In genomic region chr6:22147469-22147815, GRCh38 we compare ENCODE assay signal across 12 cellular contexts.
DNase-seq lines count a peak whose midpoint lies in the region; ATAC-seq, FAIRE-seq and TF ChIP-seq lines count a peak whose summit lies in the region.
"Had no signal": no experiment of that assay in that cellular context is flagged by ENCODE, and none has a peak within 500 bp of the region (broad histone marks: within the 10 kb centered on the region; RNA-seq: fewer than 3 reads in every experiment).

No MANE protein-coding gene starts in this region.

- H3K27me3 ChIP-seq in adipocyte (replicated peaks; ENCODE audit: control insufficient read depth, insufficient read depth, low read length) = no peaks in the 10 kb centered on the region
- no peaks in the 10 kb centered on the region for H3K27me3 ChIP-seq in muscle layer of colon (ENCODE audit: control insufficient read depth in 1 of 2, insufficient read depth in 2 of 2, low read length in 2 of 2)
- H3K27me3 ChIP-seq in H7 (ENCODE audit: control insufficient read depth, insufficient read depth, low read length) = no peaks in the 10 kb centered on the region
- no peaks in the 10 kb centered on the region for H3K27me3 ChIP-seq in small intestine (ENCODE audit: control insufficient read depth in 2 of 2, insufficient read depth in 2 of 2, low read length in 2 of 2)
- H3K27me3 ChIP-seq: esophagus muscularis mucosa had no signal

- DNase-seq in natural killer cell (no peak), adipocyte (ENCODE audit: low read depth) (peak; percentile 10), H7 (no peak), small intestine (no peak)
- DNase-seq in natural killer cell treated with Interleukin-12 subunit alpha and Interleukin-12 subunit beta and Interleukin-15 and Interleukin-18, amount 100 ng/mL, for 72 hours (ENCODE audit: low spot score) = no peak
- no peak for DNase-seq in activated CD8-positive, alpha-beta memory T cell treated with anti-CD3 and anti-CD28 coated beads, Interleukin-2, amount 50 U/mL, for 4 hours
- DNase-seq: stimulated activated CD4-positive, alpha-beta T cell treated with anti-CD3 and anti-CD28 coated beads, Interleukin-4, amount 100 ng/mL, for 4 hours had no signal

- peak overlapping the region; percentile 42 for H3K27ac ChIP-seq in muscle layer of colon (ENCODE audit: low read depth, low read length)
- no peak overlapping the region for H3K27ac ChIP-seq in small intestine (ENCODE audit: low read depth in 1 of 2, low read length in 1 of 2)
- H3K27ac ChIP-seq: esophagus muscularis mucosa had no signal

- no peaks in the 10 kb centered on the region for H3K36me3 ChIP-seq in adipocyte (ENCODE audit: control insufficient read depth, insufficient read depth, low read length, severe bottlenecking)
- no peaks in the 10 kb centered on the region for H3K36me3 ChIP-seq in muscle layer of colon (ENCODE audit: insufficient read depth, low read length)
- no peaks in the 10 kb centered on the region for H3K36me3 ChIP-seq in H7 (replicated peaks; ENCODE audit: control insufficient read depth, insufficient read depth, low read length)
- H3K36me3 ChIP-seq in small intestine (ENCODE audit: control insufficient read depth in 2 of 2, insufficient read depth in 2 of 2, low read length in 2 of 2) = no peaks in the 10 kb centered on the region
- H3K36me3 ChIP-seq: esophagus muscularis mucosa had no signal

- H3K4me3 ChIP-seq in adipocyte (ENCODE audit: low read length) (no peak overlapping the region), muscle layer of colon (ENCODE audit: low read depth in 1 of 2, low read length in 2 of 2) (peak overlapping the region in 1 of 2 donors; percentile 28), H7 (ENCODE audit: insufficient read depth, low read depth, low read length) (no peak overlapping the region), small intestine (ENCODE audit: low read depth in 1 of 2, low read length in 2 of 2) (no peak overlapping the region)

- intact Hi-C loops in natural killer cell (cut with micrococcal nuclease) = no loop called here

- WGBS in small intestine, 3 donors = 50 to 73% (median 58%) methylated on average over 2 of the region's 2 CpGs

- H3K4me1 ChIP-seq in adipocyte (ENCODE audit: control insufficient read depth, insufficient read depth, low read length) (peaks cover 30% of the 10 kb centered on the region), muscle layer of colon (ENCODE audit: insufficient read depth, low read length) (peaks cover 32% of the 10 kb centered on the region), small intestine (ENCODE audit: control insufficient read depth in 2 of 2, insufficient read depth in 1 of 2, low read depth in 1 of 2, low read length in 1 of 2) (no peaks in the 10 kb centered on the region)

- H3K4me1 Mint-ChIP-seq in natural killer cell = peaks cover 11% of the 10 kb centered on the region in 2 donors
- H3K4me1 Mint-ChIP-seq in natural killer cell treated with Interleukin-12 subunit alpha and Interleukin-12 subunit beta and Interleukin-15 and Interleukin-18, amount 100 ng/mL, for 72 hours (ENCODE audit: low read depth in 2 of 2) = peaks cover 0 to 8% of the 10 kb centered on the region in 2 donors

- no peak for FAIRE-seq in small intestine (lab: Jason Lieb, UNC)
- FAIRE-seq: islet of Langerhans had no signal

- H3K9me3 Mint-ChIP-seq in natural killer cell = peaks cover 0 to 2% of the 10 kb centered on the region in 2 donors
- H3K9me3 Mint-ChIP-seq in natural killer cell treated with Interleukin-12 subunit alpha and Interleukin-12 subunit beta and Interleukin-15 and Interleukin-18, amount 100 ng/mL, for 72 hours = no peaks in the 10 kb centered on the region

- peaks cover 8 to 38% of the 10 kb centered on the region in 2 donors for H3K27me3 Mint-ChIP-seq in natural killer cell (ENCODE audit: low read depth in 2 of 2)
- peaks cover 0 to 21% of the 10 kb centered on the region in 2 donors for H3K27me3 Mint-ChIP-seq in natural killer cell treated with Interleukin-12 subunit alpha and Interleukin-12 subunit beta and Interleukin-15 and Interleukin-18, amount 100 ng/mL, for 72 hours

- no peaks in the 10 kb centered on the region for H3K9me3 ChIP-seq in adipocyte (ENCODE audit: control insufficient read depth, low read length)
- no peaks in the 10 kb centered on the region for H3K9me3 ChIP-seq in muscle layer of colon (ENCODE audit: low read length)
- H3K9me3 ChIP-seq in small intestine (ENCODE audit: control insufficient read depth, low read depth) = no peaks in the 10 kb centered on the region
- H3K9me3 ChIP-seq: Caco-2, esophagus muscularis mucosa had no signal

- no peak overlapping the region for H3K9ac ChIP-seq in adipocyte (ENCODE audit: low read length)
- no peak overlapping the region for H3K9ac ChIP-seq in muscle layer of colon (ENCODE audit: low read length)

- ATAC-seq in natural killer cell (no peak), GM21825 (IDR thresholded peaks at IDR 0.05; ENCODE audit: unreplicated experiment) (no peak)
- ATAC-seq in natural killer cell treated with Interleukin-12 subunit alpha and Interleukin-12 subunit beta and Interleukin-15 and Interleukin-18, amount 100 ng/mL, for 72 hours = no peak

- no peaks in the 10 kb centered on the region for H3K36me3 Mint-ChIP-seq in natural killer cell
- no peaks in the 10 kb centered on the region for H3K36me3 Mint-ChIP-seq in natural killer cell treated with Interleukin-12 subunit alpha and Interleukin-12 subunit beta and Interleukin-15 and Interleukin-18, amount 100 ng/mL, for 72 hours

- no peak overlapping the region for H3K27ac Mint-ChIP-seq in natural killer cell
- H3K27ac Mint-ChIP-seq in natural killer cell treated with Interleukin-12 subunit alpha and Interleukin-12 subunit beta and Interleukin-15 and Interleukin-18, amount 100 ng/mL, for 72 hours = no peak overlapping the region

- no peak for TF ChIP-seq CTCF in natural killer cell (IDR thresholded peaks at IDR 0.05)

- H3K4me3 Mint-ChIP-seq in natural killer cell = peak overlapping the region; percentile 35
- no peak overlapping the region for H3K4me3 Mint-ChIP-seq in natural killer cell treated with Interleukin-12 subunit alpha and Interleukin-12 subunit beta and Interleukin-15 and Interleukin-18, amount 100 ng/mL, for 72 hours
